8 cellular contexts compared by ENCODE assay signal in genomic region chr22:30356392-30357230, GRCh38. TPM values are rescaled to one million over a fixed set of nuclear protein-coding genes. Genes with fewer than 3 reads are reported as not detected.
DNase-seq lines count a peak whose midpoint lies in the region; ATAC-seq and TF ChIP-seq lines count a peak whose summit lies in the region.

Gene CCDC157, plus strand, starts transcription at chr22:30357007. Its CDS starts 8,994 bp downstream, at chr22:30366001.
A gene with protein sequence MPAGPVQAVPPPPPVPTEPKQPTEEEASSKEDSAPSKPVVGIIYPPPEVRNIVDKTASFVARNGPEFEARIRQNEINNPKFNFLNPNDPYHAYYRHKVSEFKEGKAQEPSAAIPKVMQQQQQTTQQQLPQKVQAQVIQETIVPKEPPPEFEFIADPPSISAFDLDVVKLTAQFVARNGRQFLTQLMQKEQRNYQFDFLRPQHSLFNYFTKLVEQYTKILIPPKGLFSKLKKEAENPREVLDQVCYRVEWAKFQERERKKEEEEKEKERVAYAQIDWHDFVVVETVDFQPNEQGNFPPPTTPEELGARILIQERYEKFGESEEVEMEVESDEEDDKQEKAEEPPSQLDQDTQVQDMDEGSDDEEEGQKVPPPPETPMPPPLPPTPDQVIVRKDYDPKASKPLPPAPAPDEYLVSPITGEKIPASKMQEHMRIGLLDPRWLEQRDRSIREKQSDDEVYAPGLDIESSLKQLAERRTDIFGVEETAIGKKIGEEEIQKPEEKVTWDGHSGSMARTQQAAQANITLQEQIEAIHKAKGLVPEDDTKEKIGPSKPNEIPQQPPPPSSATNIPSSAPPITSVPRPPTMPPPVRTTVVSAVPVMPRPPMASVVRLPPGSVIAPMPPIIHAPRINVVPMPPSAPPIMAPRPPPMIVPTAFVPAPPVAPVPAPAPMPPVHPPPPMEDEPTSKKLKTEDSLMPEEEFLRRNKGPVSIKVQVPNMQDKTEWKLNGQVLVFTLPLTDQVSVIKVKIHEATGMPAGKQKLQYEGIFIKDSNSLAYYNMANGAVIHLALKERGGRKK (minus strand): TSS chr22:30356894. CDS start chr22:30356792, 102 bp downstream.

- H3K36me3 ChIP-seq in PC-9 (ENCODE audit: low read depth), result peaks cover 15% of the 10 kb centered on the region; the same call in 1 of the 2 replicates
- peaks cover 15% of the 10 kb centered on the region for H3K36me3 ChIP-seq in muscle layer of colon (ENCODE audit: insufficient read depth, low read length)

- peak within 1 kb of the TSS; percentile 78 for H3K9ac ChIP-seq in muscle layer of colon (ENCODE audit: low read length)

- H3K36me3 Mint-ChIP-seq in IgD-negative memory B cell, result peaks cover 2% of the 10 kb centered on the region
- H3K36me3 Mint-ChIP-seq in activated T-cell treated with anti-CD3 and anti-CD28 coated beads, Interleukin-2, amount 50 U/mL, for 4 hours (ENCODE audit: insufficient read depth), result peaks cover 18% of the 10 kb centered on the region

- intact Hi-C loops in PC-9 (cut with micrococcal nuclease; ENCODE audit: unreplicated experiment), result loop anchor here (2.0 kb wide), 2 partner anchors 58 to 68 kb away; partner anchors contain the start of gene CASTOR1

- POLR2A ChIA-PET in PC-9 (lab: Charles Lee; ENCODE audit: unreplicated experiment), result interaction anchor here (0.5 to 1.0 kb wide), 8 partner anchors 29 to 160 kb away, joined by 3 to 7 read pairs (median 4); no protein-coding TSS in a partner anchor

- H3K9me2 ChIP-seq in PC-9 (ENCODE audit: insufficient read depth), result no peaks in the 10 kb centered on the region

- CTCF ChIA-PET in PC-9 (lab: Charles Lee), result interaction anchor here (0.7 to 0.9 kb wide), 3 partner anchors 69 to 851 kb away, joined by 3 to 5 read pairs (median 3); no protein-coding TSS in a partner anchor

- H3K4me1 ChIP-seq in PC-9 (replicated peaks; ENCODE audit: insufficient read depth) (peaks cover 18% of the 10 kb centered on the region), muscle layer of colon (ENCODE audit: insufficient read depth, low read length) (peaks cover 29% of the 10 kb centered on the region)

- peak within 1 kb of the TSS; percentile 95 to 99 (median 96) for H3K27ac Mint-ChIP-seq in IgD-negative memory B cell

- no peaks in the 10 kb centered on the region for H3K9me3 Mint-ChIP-seq in IgD-negative memory B cell
- no peaks in the 10 kb centered on the region for H3K9me3 Mint-ChIP-seq in activated T-cell treated with anti-CD3 and anti-CD28 coated beads, Interleukin-2, amount 50 U/mL, for 4 hours

- peaks cover 3% of the 10 kb centered on the region; the same call in 1 of the 2 replicates for H3F3A ChIP-seq in PC-9 (ENCODE audit: insufficient read depth, low read depth)

- ATAC-seq in GM21576 (IDR thresholded peaks at IDR 0.05; ENCODE audit: unreplicated experiment) (peak; percentile 77), esophagus mucosa (peak; percentile 96)
- peak; percentile 95 for ATAC-seq in activated T-cell treated with anti-CD3 and anti-CD28 coated beads, Interleukin-2, amount 50 U/mL, for 4 hours

- H3K4me2 ChIP-seq in PC-9, result peak within 1 kb of the TSS; percentile 92

- no peaks in the 10 kb centered on the region for H3K27me3 Mint-ChIP-seq in IgD-negative memory B cell
- H3K27me3 Mint-ChIP-seq in activated T-cell treated with anti-CD3 and anti-CD28 coated beads, Interleukin-2, amount 50 U/mL, for 4 hours (ENCODE audit: low read depth), result no peaks in the 10 kb centered on the region

- peak within 1 kb of the TSS; percentile 74 for H3K27ac ChIP-seq in PC-9
- H3K27ac ChIP-seq in muscle layer of colon (ENCODE audit: low read depth, low read length), result peak within 1 kb of the TSS; percentile 83

- DNase-seq in DMS53 (lab: John Stamatoyannopoulos, UW), result peak; percentile 85
- peak; percentile 80 to 84 for DNase-seq in PC-9
- DNase-seq in activated T-cell treated with anti-CD3 and anti-CD28 coated beads, Interleukin-2, amount 50 U/mL, for 4 hours, result peak; percentile 77
- DNase-seq in stimulated activated CD8-positive, alpha-beta memory T cell treated with anti-CD3 and anti-CD28 coated beads, Interleukin-4, amount 100 ng/mL, for 48 hours, result peak; percentile 91

- peak within 1 kb of the TSS; percentile 89 for H2AFZ ChIP-seq in PC-9

- H3K4me3 ChIP-seq in PC-9 (peak within 1 kb of the TSS; percentile 90), muscle layer of colon (ENCODE audit: low read depth in 1 of 2, low read length in 2 of 2) (peak within 1 kb of the TSS; percentile 35 to 77)

- peak within 1 kb of the TSS; percentile 94 to 99 (median 99) for H3K4me3 Mint-ChIP-seq in IgD-negative memory B cell
- peak within 1 kb of the TSS; percentile 96 for H3K4me3 Mint-ChIP-seq in activated T-cell treated with anti-CD3 and anti-CD28 coated beads, Interleukin-2, amount 50 U/mL, for 4 hours

- TSS peak; percentile 67 for BruUV-seq in PC-9 (replicated peaks; lab: Mats Ljungman, UMichigan)

- peaks cover 47% of the 10 kb centered on the region for H3K79me2 ChIP-seq in PC-9 (ENCODE audit: low read depth)

- H3K4me1 Mint-ChIP-seq in IgD-negative memory B cell, result peaks cover 28 to 42% (median 39%) of the 10 kb centered on the region in 3 donors
- peaks cover 47% of the 10 kb centered on the region for H3K4me1 Mint-ChIP-seq in activated T-cell treated with anti-CD3 and anti-CD28 coated beads, Interleukin-2, amount 50 U/mL, for 4 hours (ENCODE audit: low read depth)

- H3K27me3 ChIP-seq in PC-9 (ENCODE audit: insufficient read depth, low read depth) (no peaks in the 10 kb centered on the region), muscle layer of colon (ENCODE audit: control insufficient read depth in 1 of 2, insufficient read depth in 2 of 2, low read length in 2 of 2) (no peaks in the 10 kb centered on the region)

- TF ChIP-seq CTCF in PC-9 (conservative IDR thresholded peaks at IDR 0.05), result no peak; the same call in 1 of the 2 replicates

- H3K9me3 ChIP-seq in PC-9 (ENCODE audit: insufficient read depth, low read depth) (no peaks in the 10 kb centered on the region), muscle layer of colon (ENCODE audit: low read length) (no peaks in the 10 kb centered on the region)

- peaks cover 36% of the 10 kb centered on the region for H4K20me1 ChIP-seq in PC-9 (ENCODE audit: insufficient read depth)

RNA-seq across cellular contexts. Expression of gene CCDC157, which starts in this region (rescaled TPM):
- polyA plus RNA-seq in IgD-negative memory B cell, result 1.6 TPM
- total RNA-seq in PC-9 (2021) (6.2 and 6.8 TPM in 2 replicates), esophagus mucosa (1.2 TPM)
- total RNA-seq in activated T-cell treated with anti-CD3 and anti-CD28 coated beads, Interleukin-2, amount 50 U/mL, for 4 hours, result 1 to 10 TPM; 2.3 to 3.0 (median 2.6) TPM

RNA-seq across cellular contexts. Expression of the second gene that starts in this region (rescaled TPM):
- polyA plus RNA-seq in IgD-negative memory B cell, result 120 TPM
- total RNA-seq in PC-9 (2021) (189 and 207 TPM in 2 replicates), esophagus mucosa (111 TPM)
- 100 to 1,000 TPM; 315 to 335 (median 324) TPM for total RNA-seq in activated T-cell treated with anti-CD3 and anti-CD28 coated beads, Interleukin-2, amount 50 U/mL, for 4 hours

Comparison
In these comparisons a context has a peak if more than half of its experiments do, and no peak if none do; other contexts are left out.
1. Peak in every context shown above with its lines: DNase-seq, ATAC-seq, H3K4me3 ChIP-seq and H3K27ac ChIP-seq.